Comparison of ENCODE assay signal across 9 cellular contexts in the genomic region with DNA sequence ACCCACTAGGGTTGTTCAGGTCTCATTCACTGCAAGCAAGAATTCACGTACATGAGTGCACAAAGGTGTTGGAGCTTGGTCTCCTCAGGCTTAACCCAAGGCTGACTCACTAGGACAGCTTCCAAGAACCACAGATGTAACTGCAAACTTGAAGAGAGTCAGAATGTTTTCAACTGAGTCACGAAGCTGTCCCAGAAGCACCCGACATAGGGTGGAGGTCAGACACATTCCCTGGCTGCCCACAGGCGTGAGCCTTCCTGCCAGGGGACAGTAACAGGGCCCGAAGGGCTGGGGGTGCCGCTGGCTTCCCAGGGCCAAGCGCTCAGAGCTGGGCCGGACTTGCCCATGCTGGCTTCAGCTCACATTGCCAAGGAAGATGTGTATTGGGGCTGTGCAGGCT. TPM values are rescaled to one million over a fixed set of nuclear protein-coding genes. Genes with fewer than 3 reads are reported as not detected.
DNase-seq lines count a peak whose midpoint lies in the region; ATAC-seq and TF ChIP-seq lines count a peak whose summit lies in the region.
"Had no signal": no experiment of that assay in that cellular context is flagged by ENCODE, and none has a peak within 500 bp of the region (broad histone marks: within the 10 kb centered on the region; RNA-seq: fewer than 3 reads in every experiment).

No MANE protein-coding gene starts in this region.

- no peak overlapping the region for H3K4me3 ChIP-seq in skin epidermis
- H3K4me3 ChIP-seq in colonic mucosa: no peak overlapping the region

- no peak overlapping the region for H3K9ac ChIP-seq in colonic mucosa (ENCODE audit: low read depth in 2 of 2, low read length in 2 of 2)

- TF ChIP-seq CTCF in WTC11 (IDR thresholded peaks at IDR 0.05) (no peak), colonic mucosa (IDR thresholded peaks at IDR 0.05) (no peak)

- H3K9me3 Mint-ChIP-seq in WTC11: no peaks in the 10 kb centered on the region

- H3K36me3 Mint-ChIP-seq in WTC11: peaks cover 53% of the 10 kb centered on the region

- POLR2A ChIA-PET in WTC11 (lab: Charles Lee): no interaction called here

- no peak for ATAC-seq in WTC11

- peak overlapping the region; percentile 19; the same call in 1 of the 2 replicates for H3K27ac Mint-ChIP-seq in WTC11

- H3K4me1 ChIP-seq in colonic mucosa: no peaks in the 10 kb centered on the region

- H3K36me3 ChIP-seq in colonic mucosa: no peaks in the 10 kb centered on the region

- CTCF ChIA-PET in WTC11 (lab: Charles Lee): interaction anchor here (1.1 to 5.1 kb wide), 4 partner anchors 10 to 254 kb away, joined by 3 to 60 read pairs (median 5); no protein-coding TSS in a partner anchor

- DNase-seq in HCEC 1CT (peak; percentile 96), WTC11 (ENCODE audit: low spot score) (no peak), glomerular visceral epithelial cell (ENCODE audit: extremely low spot score) (peak; percentile 93), NOMO-1 (lab: John Stamatoyannopoulos, UW; ENCODE audit: unreplicated experiment in 2 of 2) (no peak), COLO668 (lab: John Stamatoyannopoulos, UW; ENCODE audit: unreplicated experiment) (no peak), colonic mucosa (no peak), GDM1 (lab: John Stamatoyannopoulos, UW) (no peak)
- DNase-seq: NCI-H1105 treated with DMSO at 0.1 percent for 48 hours had no signal

- peaks cover 28% of the 10 kb centered on the region for H3K4me1 Mint-ChIP-seq in WTC11

- H3K27me3 Mint-ChIP-seq in WTC11 (ENCODE audit: low read depth): no peaks in the 10 kb centered on the region

- peak overlapping the region in 18 of 21 experiments; percentile 22 to 80 (median 58) for H3K27ac ChIP-seq in skin epidermis
- no peak overlapping the region for H3K27ac ChIP-seq in colonic mucosa

- intact Hi-C loops in colonic mucosa (cut with DNase I): no loop called here

- no peaks in the 10 kb centered on the region for H3K27me3 ChIP-seq in colonic mucosa

- H3K9me3 ChIP-seq in colonic mucosa: no peaks in the 10 kb centered on the region

- H3K4me3 Mint-ChIP-seq in WTC11: no peak overlapping the region

TF ChIP-seq in WTC11, 78 proteins besides CTCF, POLR2A, EP300 and RAD21:
- TF ChIP-seq MYBL2 (CRISPR knock-in tag; IDR thresholded peaks at IDR 0.05): no peak
- no peak for TF ChIP-seq NR1H2 (CRISPR knock-in tag; IDR thresholded peaks at IDR 0.05)
- TF ChIP-seq, protein P1, sequence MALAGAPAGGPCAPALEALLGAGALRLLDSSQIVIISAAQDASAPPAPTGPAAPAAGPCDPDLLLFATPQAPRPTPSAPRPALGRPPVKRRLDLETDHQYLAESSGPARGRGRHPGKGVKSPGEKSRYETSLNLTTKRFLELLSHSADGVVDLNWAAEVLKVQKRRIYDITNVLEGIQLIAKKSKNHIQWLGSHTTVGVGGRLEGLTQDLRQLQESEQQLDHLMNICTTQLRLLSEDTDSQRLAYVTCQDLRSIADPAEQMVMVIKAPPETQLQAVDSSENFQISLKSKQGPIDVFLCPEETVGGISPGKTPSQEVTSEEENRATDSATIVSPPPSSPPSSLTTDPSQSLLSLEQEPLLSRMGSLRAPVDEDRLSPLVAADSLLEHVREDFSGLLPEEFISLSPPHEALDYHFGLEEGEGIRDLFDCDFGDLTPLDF (CRISPR knock-in tag; IDR thresholded peaks at IDR 0.05): no peak
- no peak for TF ChIP-seq AFF4 (CRISPR knock-in tag; IDR thresholded peaks at IDR 0.05; ENCODE audit: borderline replicate concordance)
- TF ChIP-seq, protein P2, sequence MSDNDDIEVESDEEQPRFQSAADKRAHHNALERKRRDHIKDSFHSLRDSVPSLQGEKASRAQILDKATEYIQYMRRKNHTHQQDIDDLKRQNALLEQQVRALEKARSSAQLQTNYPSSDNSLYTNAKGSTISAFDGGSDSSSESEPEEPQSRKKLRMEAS (CRISPR knock-in tag; IDR thresholded peaks at IDR 0.05): no peak
- no peak for TF ChIP-seq ZNF232 (CRISPR knock-in tag; IDR thresholded peaks at IDR 0.05)
- TF ChIP-seq GABPB1 (CRISPR knock-in tag; IDR thresholded peaks at IDR 0.05): no peak
- TF ChIP-seq IRF2 (CRISPR knock-in tag; IDR thresholded peaks at IDR 0.05; ENCODE audit: borderline replicate concordance, low read depth): no peak
- no peak for TF ChIP-seq ZBTB21 (CRISPR knock-in tag; IDR thresholded peaks at IDR 0.05; ENCODE audit: borderline replicate concordance)
- TF ChIP-seq FOXK1 (CRISPR knock-in tag; IDR thresholded peaks at IDR 0.05): no peak
- TF ChIP-seq AR (CRISPR knock-in tag; IDR thresholded peaks at IDR 0.05): no peak
- TF ChIP-seq NR2C2 (CRISPR knock-in tag; IDR thresholded peaks at IDR 0.05): no peak
- TF ChIP-seq RELA (CRISPR knock-in tag; IDR thresholded peaks at IDR 0.05; ENCODE audit: borderline replicate concordance): no peak
- no peak for TF ChIP-seq FOXJ3 (CRISPR knock-in tag; IDR thresholded peaks at IDR 0.05; ENCODE audit: borderline replicate concordance)

RNA-seq across cellular contexts. Expression of gene CMTM3, which starts 14.1 kb away (rescaled TPM):
- total RNA-seq in WTC11 (2021) (19.1 to 29.1 TPM (median 28.2 TPM) in 3 replicates), colonic mucosa (1 to 10 TPM; 4.0 to 7.9 TPM)

RNA-seq across cellular contexts. Expression of gene CMTM2, which starts 39.3 kb away (rescaled TPM):
- total RNA-seq in WTC11 (2021) (not detected in 3 replicates), colonic mucosa (not detected)

RNA-seq across cellular contexts. Expression of gene CMTM1, which starts 52.3 kb away (rescaled TPM):
- total RNA-seq in WTC11 (2021) (1.6 to 3.5 TPM (median 2.5 TPM) in 3 replicates), colonic mucosa (1 to 10 TPM; 5.1 to 9.4 TPM)

Comparison
In these comparisons a context has a peak if more than half of its experiments do, and no peak if none do; other contexts are left out.
1. DNase-seq: peak in HCEC 1CT (single experiment) and glomerular visceral epithelial cell (single experiment); none in WTC11 (single experiment), NOMO-1 (0 of 2), COLO668 (single experiment), colonic mucosa (single experiment) and GDM1 (single experiment).